ENCODE assay signal across 19 cellular contexts in the genomic region with DNA sequence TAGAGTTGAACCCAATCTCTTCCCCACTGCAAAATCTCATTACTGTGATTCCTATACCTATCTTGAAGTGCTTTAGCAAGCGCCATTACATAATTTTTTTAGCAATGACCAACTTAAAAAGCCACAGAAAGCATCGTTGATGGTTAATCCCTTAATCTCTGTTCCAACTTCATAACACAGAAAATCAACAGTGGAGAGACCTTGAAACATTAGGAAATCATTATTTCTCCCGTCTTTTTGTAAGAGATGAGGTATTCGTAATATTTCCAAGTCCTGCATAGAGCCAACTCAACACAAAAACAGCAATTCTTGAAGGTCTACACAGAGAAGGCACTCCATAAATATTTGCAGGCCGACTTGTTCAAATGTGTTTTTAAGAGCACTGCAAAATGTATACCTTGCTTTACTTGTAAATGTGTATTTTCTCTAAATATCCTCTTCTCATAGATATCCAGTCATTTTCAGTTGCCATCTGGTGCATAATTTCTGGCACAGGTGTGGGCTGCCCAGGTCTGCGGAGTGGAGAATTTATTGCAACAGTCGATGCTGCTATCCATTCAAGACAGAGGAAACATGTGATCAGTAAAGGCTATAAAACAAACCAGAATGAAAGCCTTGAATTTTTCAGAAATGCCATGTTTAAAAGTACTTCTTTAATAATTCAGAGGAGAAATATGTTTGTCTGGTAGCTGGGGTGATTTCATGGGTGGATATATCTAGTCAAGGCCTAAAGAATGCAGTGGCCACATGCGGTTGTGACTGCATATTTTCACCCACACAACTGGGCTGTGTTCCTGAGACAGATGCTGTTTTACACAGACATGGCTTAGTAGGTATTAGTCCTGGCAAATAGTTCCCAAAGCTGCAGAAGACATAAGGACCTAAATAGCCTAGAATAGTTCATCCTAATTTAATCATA.
DNase-seq lines count a peak whose midpoint lies in the region; ATAC-seq and TF ChIP-seq lines count a peak whose summit lies in the region.
"Had no signal": no experiment of that assay in that cellular context is flagged by ENCODE, and none has a peak within 500 bp of the region (broad histone marks: within the 10 kb centered on the region; RNA-seq: fewer than 3 reads in every experiment).

No MANE protein-coding gene starts in this region.

- TF ChIP-seq CTCF in fibroblast of mammary gland (conservative IDR thresholded peaks at IDR 0.05; ENCODE audit: control insufficient read depth, insufficient read depth, low read depth, low read length), result no peak
- TF ChIP-seq CTCF in CD4-positive, alpha-beta T cell (IDR thresholded peaks at IDR 0.05), result no peak

- peak; percentile 95 for DNase-seq in EH (ENCODE audit: low read depth)
- DNase-seq in SJCRH30, result peak; percentile 86 to 94
- peak; percentile 90 for DNase-seq in fibroblast of mammary gland (ENCODE audit: low read depth)
- no peak for DNase-seq in sciatic nerve (ENCODE audit: low spot score)
- no peak for DNase-seq in CD4-positive, alpha-beta T cell
- no peak for DNase-seq in stimulated activated CD4-positive, alpha-beta T cell treated with anti-CD3 and anti-CD28 coated beads, Interleukin-4, amount 100 ng/mL, for 24 hours
- no peak for DNase-seq in HAP-1 (ENCODE audit: low spot score in 2 of 2)
- no peak for DNase-seq in COLO668 (lab: John Stamatoyannopoulos, UW; ENCODE audit: unreplicated experiment)
- DNase-seq: activated naive CD8-positive, alpha-beta T cell treated with anti-CD3 and anti-CD28 coated beads for 36 hours; CD4-positive, alpha-beta memory T cell; dermis blood vessel endothelial cell; NCI-H1048; NCI-H345; PC-3; stimulated activated CD4-positive, alpha-beta T cell treated with anti-CD3 and anti-CD28 coated beads, Interleukin-2, amount 100 ng/mL, for 48 hours; stimulated activated naive B cell treated with anti-CD40 and anti-IgM and Interleukin-4, amounts not matched to agents 10 μg/mL and 1 μg/mL and 100 μg/mL, for 72 hours; T-cell had no signal

- in situ Hi-C loops in HAP-1 (cut with MboI; ENCODE audit: low sequenced_read_pairs), result no loop called here

- no peaks in the 10 kb centered on the region for H3K9me3 Mint-ChIP-seq in CD4-positive, alpha-beta T cell
- H3K9me3 Mint-ChIP-seq: activated naive CD8-positive, alpha-beta T cell treated with anti-CD3 and anti-CD28 coated beads for 36 hours; stimulated activated naive B cell treated with anti-CD40 and anti-IgM and Interleukin-4, amounts not matched to agents 10 μg/mL and 1 μg/mL and 100 μg/mL, for 72 hours; T-cell had no signal

- no peaks in the 10 kb centered on the region for H3K4me1 Mint-ChIP-seq in CD4-positive, alpha-beta T cell (ENCODE audit: low read depth)
- H3K4me1 Mint-ChIP-seq: activated naive CD8-positive, alpha-beta T cell treated with anti-CD3 and anti-CD28 coated beads for 36 hours; CD4-positive, alpha-beta memory T cell; T-cell had no signal

- no peaks in the 10 kb centered on the region for H3K36me3 ChIP-seq in SJCRH30
- no peaks in the 10 kb centered on the region for H3K36me3 ChIP-seq in HAP-1 (replicated peaks)
- H3K36me3 ChIP-seq: esophagus muscularis mucosa had no signal

- H3K27me3 ChIP-seq in SJCRH30 (no peaks in the 10 kb centered on the region), HAP-1 (ENCODE audit: low read depth) (no peaks in the 10 kb centered on the region)
- no peaks in the 10 kb centered on the region for H3K27me3 ChIP-seq in CD4-positive, alpha-beta T cell (ENCODE audit: control insufficient read depth, insufficient read depth, low read length)
- H3K27me3 ChIP-seq: esophagus muscularis mucosa had no signal

- POLR2A ChIA-PET in CD4-positive, alpha-beta T cell (lab: Charles Lee), result no interaction called here

- peak overlapping the region; percentile 92; the same call in 1 of the 2 replicates for H3K27ac ChIP-seq in SJCRH30
- H3K27ac ChIP-seq in CD4-positive, alpha-beta T cell (ENCODE audit: low read depth, low read length), result no peak overlapping the region
- H3K27ac ChIP-seq: esophagus muscularis mucosa had no signal

- H3K36me3 Mint-ChIP-seq in CD4-positive, alpha-beta T cell (ENCODE audit: low read depth), result no peaks in the 10 kb centered on the region
- H3K36me3 Mint-ChIP-seq: activated naive CD8-positive, alpha-beta T cell treated with anti-CD3 and anti-CD28 coated beads for 36 hours; CD4-positive, alpha-beta memory T cell; stimulated activated naive B cell treated with anti-CD40 and anti-IgM and Interleukin-4, amounts not matched to agents 10 μg/mL and 1 μg/mL and 100 μg/mL, for 72 hours; T-cell had no signal

- H3K4me3 ChIP-seq in SJCRH30, result peak overlapping the region; percentile 31
- H3K4me3 ChIP-seq in fibroblast of mammary gland (ENCODE audit: control insufficient read depth, low read depth, low read length), result no peak overlapping the region
- no peak overlapping the region for H3K4me3 ChIP-seq in HAP-1
- H3K4me3 ChIP-seq: esophagus muscularis mucosa had no signal

- intact Hi-C loops in sciatic nerve (cut with DNase I), result no loop called here
- intact Hi-C loops in CD4-positive, alpha-beta T cell (cut with DNase I, micrococcal nuclease), result no loop called here

- no peak overlapping the region for H3K4me3 Mint-ChIP-seq in CD4-positive, alpha-beta T cell
- H3K4me3 Mint-ChIP-seq: activated naive CD8-positive, alpha-beta T cell treated with anti-CD3 and anti-CD28 coated beads for 36 hours; CD4-positive, alpha-beta memory T cell; stimulated activated naive B cell treated with anti-CD40 and anti-IgM and Interleukin-4, amounts not matched to agents 10 μg/mL and 1 μg/mL and 100 μg/mL, for 72 hours; T-cell had no signal

- no peaks in the 10 kb centered on the region for H3K9me3 ChIP-seq in SJCRH30 (replicated peaks)
- no peaks in the 10 kb centered on the region for H3K9me3 ChIP-seq in CD4-positive, alpha-beta T cell (ENCODE audit: control insufficient read depth, low read length)
- H3K9me3 ChIP-seq in HAP-1, result no peaks in the 10 kb centered on the region
- H3K9me3 ChIP-seq: esophagus muscularis mucosa had no signal

- ATAC-seq in sciatic nerve, result peak; percentile 53
- no peak for ATAC-seq in CD4-positive, alpha-beta T cell (ENCODE audit: poor library complexity)
- ATAC-seq: activated CD4-positive, CD25-positive, alpha-beta regulatory T cell treated with anti-CD3 and anti-CD28 coated beads, Interleukin-2, amount 50 U/mL, for 24 hours; PC-3; stimulated activated naive B cell treated with anti-CD40 and anti-IgM and Interleukin-4, amounts not matched to agents 10 μg/mL and 1 μg/mL and 100 μg/mL, for 72 hours; T-cell had no signal

- CTCF ChIA-PET in CD4-positive, alpha-beta T cell (lab: Charles Lee), result no interaction called here

- H3K4me1 ChIP-seq in SJCRH30 (peaks cover 50% of the 10 kb centered on the region), HAP-1 (peaks cover 6% of the 10 kb centered on the region)

- H3K27ac Mint-ChIP-seq in CD4-positive, alpha-beta T cell, result no peak overlapping the region
- H3K27ac Mint-ChIP-seq: activated naive CD8-positive, alpha-beta T cell treated with anti-CD3 and anti-CD28 coated beads for 36 hours; stimulated activated naive B cell treated with anti-CD40 and anti-IgM and Interleukin-4, amounts not matched to agents 10 μg/mL and 1 μg/mL and 100 μg/mL, for 72 hours; T-cell had no signal

- H3K27me3 Mint-ChIP-seq in CD4-positive, alpha-beta T cell, result no peaks in the 10 kb centered on the region
- H3K27me3 Mint-ChIP-seq: stimulated activated naive B cell treated with anti-CD40 and anti-IgM and Interleukin-4, amounts not matched to agents 10 μg/mL and 1 μg/mL and 100 μg/mL, for 72 hours; T-cell had no signal

Comparison
In these comparisons a context has a peak if more than half of its experiments do, and no peak if none do; other contexts are left out.
1. DNase-seq: peak in EH (single experiment), SJCRH30 (2 of 2) and fibroblast of mammary gland (single experiment); none in sciatic nerve (single experiment), CD4-positive, alpha-beta T cell (0 of 10), stimulated activated CD4-positive, alpha-beta T cell treated with anti-CD3 and anti-CD28 coated beads, Interleukin-4, amount 100 ng/mL, for 24 hours (single experiment), HAP-1 (0 of 2) and COLO668 (single experiment).